Comparison of ENCODE assay signal across 8 cellular contexts in the genomic region with DNA sequence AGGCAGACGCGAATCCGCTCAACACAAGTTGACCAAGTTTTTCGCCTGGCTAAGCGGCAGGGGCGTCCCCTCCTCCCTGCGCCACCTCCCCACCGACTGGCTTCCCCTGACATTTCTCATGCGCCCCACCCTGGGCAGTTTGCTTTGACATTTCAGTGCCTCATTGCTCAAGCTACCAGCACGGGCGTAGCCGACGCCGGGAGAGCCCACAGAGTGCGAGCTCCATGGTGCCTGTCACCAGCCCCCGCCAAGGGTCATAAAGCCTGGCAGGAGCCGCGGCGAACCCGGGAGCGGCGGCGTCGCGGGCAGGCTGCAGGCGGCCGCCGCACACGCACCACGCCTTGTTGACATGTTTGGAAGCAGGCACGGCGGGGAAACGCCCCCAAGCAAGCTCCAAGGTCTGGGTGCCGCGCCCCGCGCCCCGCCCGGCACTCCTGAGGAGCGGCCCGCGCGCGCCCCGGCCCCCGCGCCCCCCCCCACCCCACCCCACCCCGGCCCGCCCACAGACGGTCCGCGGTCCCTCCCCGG. TPM values are rescaled to one million over a fixed set of nuclear protein-coding genes. Genes with fewer than 3 reads are reported as not detected.
DNase-seq lines count a peak whose midpoint lies in the region; ATAC-seq and TF ChIP-seq lines count a peak whose summit lies in the region.

No MANE protein-coding gene starts in this region.

- no peak for TF ChIP-seq EP300 in ovary (IDR thresholded peaks at IDR 0.05)

- TF ChIP-seq CTCF in DND-41 (IDR thresholded peaks at IDR 0.05; ENCODE audit: borderline replicate concordance, extremely low read depth, low read length, poor library complexity, severe bottlenecking) (no peak), glutamatergic neuron (IDR thresholded peaks at IDR 0.05; ENCODE audit: partially characterized antibody, unreplicated experiment) (no peak), ovary (IDR thresholded peaks at IDR 0.05) (no peak), tibial artery (IDR thresholded peaks at IDR 0.05) (no peak)

- no peak for TF ChIP-seq POLR2A in ovary (IDR thresholded peaks at IDR 0.05)

- H3K79me2 ChIP-seq in DND-41 (ENCODE audit: insufficient read depth, low read length): peaks cover 55% of the 10 kb centered on the region

- intact Hi-C loops in ovary (cut with DNase I): loop anchor here in 2 of 4 donors (5.0 to 10.0 kb wide), 2 partner anchors 34 to 298 kb away; partner anchors contain the start of genes CLN5 (in 1 of the 2) and MYCBP2 (in 1 of the 2)
- intact Hi-C loops in tibial artery (cut with DNase I; ENCODE audit: low total_unique reads): no loop called here

- H3K4me1 ChIP-seq in DND-41 (ENCODE audit: insufficient read depth, low read length) (peaks cover 58% of the 10 kb centered on the region), ovary (ENCODE audit: insufficient read depth) (peaks cover 9% of the 10 kb centered on the region), tibial artery (peaks cover 0 to 50% (median 33%) of the 10 kb centered on the region in 4 donors)

- peak; percentile 85 for DNase-seq in DND-41
- peak; percentile 54 for DNase-seq in SK-MEL-5 (ENCODE audit: low read depth, low spot score)
- peak; percentile 89 for DNase-seq in activated naive CD4-positive, alpha-beta T cell treated with anti-CD3 and anti-CD28 coated beads, Interleukin-2, amount 10 ng/mL, durations not matched to agents 7 days and 5 days
- DNase-seq in glutamatergic neuron: peak; percentile 72
- DNase-seq in ovary: peak; percentile 69 to 89 (median 74)
- DNase-seq in tibial artery: peak; percentile 91 to 94

- peak overlapping the region; percentile 95 for H2AFZ ChIP-seq in DND-41 (ENCODE audit: low read depth, low read length)

- peaks cover 48% of the 10 kb centered on the region for H4K20me1 ChIP-seq in DND-41 (ENCODE audit: insufficient read depth, low read length)

- peak overlapping the region; percentile 83 to 99 (median 95) for H3K27ac Mint-ChIP-seq in IgD-negative memory B cell
- peak overlapping the region; percentile 98 for H3K27ac Mint-ChIP-seq in activated naive CD4-positive, alpha-beta T cell treated with anti-CD3 and anti-CD28 coated beads, Interleukin-2, amount 10 ng/mL, durations not matched to agents 7 days and 5 days
- H3K27ac Mint-ChIP-seq in glutamatergic neuron (ENCODE audit: unreplicated experiment): peak overlapping the region; percentile 68

- H3K4me3 Mint-ChIP-seq in IgD-negative memory B cell: peak overlapping the region; percentile 96 to 100 (median 98)
- H3K4me3 Mint-ChIP-seq in activated naive CD4-positive, alpha-beta T cell treated with anti-CD3 and anti-CD28 coated beads, Interleukin-2, amount 10 ng/mL, durations not matched to agents 7 days and 5 days: peak overlapping the region; percentile 97
- peak overlapping the region; percentile 96 for H3K4me3 Mint-ChIP-seq in glutamatergic neuron (ENCODE audit: unreplicated experiment)

- peak; percentile 73 for ATAC-seq in DND-41 (ENCODE audit: insufficient read depth, low read depth)
- ATAC-seq in GM21529 (IDR thresholded peaks at IDR 0.05; ENCODE audit: unreplicated experiment): peak; percentile 61

- H3K27ac ChIP-seq in DND-41 (ENCODE audit: low read length) (peak overlapping the region; percentile 95), ovary (peak overlapping the region; percentile 99 to 100), tibial artery (peak overlapping the region; percentile 97 to 100)

- H3K4me3 ChIP-seq in DND-41 (ENCODE audit: low read depth in 1 of 2, low read length in 2 of 2) (peak overlapping the region; percentile 87 to 95; a peak in 3 of 4 replicates), ovary (peak overlapping the region; percentile 70), tibial artery (peak overlapping the region; percentile 94 to 100)

- H3K4me1 Mint-ChIP-seq in IgD-negative memory B cell: peaks cover 37 to 56% (median 42%) of the 10 kb centered on the region in 3 donors
- peaks cover 62% of the 10 kb centered on the region for H3K4me1 Mint-ChIP-seq in activated naive CD4-positive, alpha-beta T cell treated with anti-CD3 and anti-CD28 coated beads, Interleukin-2, amount 10 ng/mL, durations not matched to agents 7 days and 5 days
- H3K4me1 Mint-ChIP-seq in glutamatergic neuron (ENCODE audit: low read depth, unreplicated experiment): peaks cover 23% of the 10 kb centered on the region

- in situ Hi-C loops in SK-MEL-5 (cut with HindIII; ENCODE audit: low pct_unique_long_range_greater_than_20kb, low sequenced_read_pairs): no loop called here

- CTCF ChIA-PET in activated naive CD4-positive, alpha-beta T cell treated with anti-CD3 and anti-CD28 coated beads, Interleukin-2, amount 10 ng/mL, durations not matched to agents 7 days and 5 days (lab: Charles Lee): interaction anchor here (0.9 to 2.0 kb wide), 6 partner anchors 9 to 299 kb away, joined by 3 to 9 read pairs (median 4); partner anchors contain the start of gene CLN5

- H3K27me3 ChIP-seq in DND-41 (ENCODE audit: insufficient read depth, low read length, poor library complexity): no peaks in the 10 kb centered on the region
- H3K27me3 ChIP-seq in ovary: no peaks in the 10 kb centered on the region
- no peaks in the 10 kb centered on the region for H3K27me3 ChIP-seq in tibial artery

- no peaks in the 10 kb centered on the region for H3K9me3 ChIP-seq in DND-41 (ENCODE audit: insufficient read depth, low read length, severe bottlenecking)
- H3K9me3 ChIP-seq in ovary: no peaks in the 10 kb centered on the region
- H3K9me3 ChIP-seq in tibial artery: no peaks in the 10 kb centered on the region

- H3K36me3 Mint-ChIP-seq in IgD-negative memory B cell: no peaks in the 10 kb centered on the region
- H3K36me3 Mint-ChIP-seq in activated naive CD4-positive, alpha-beta T cell treated with anti-CD3 and anti-CD28 coated beads, Interleukin-2, amount 10 ng/mL, durations not matched to agents 7 days and 5 days: peaks cover 27% of the 10 kb centered on the region
- peaks cover 4% of the 10 kb centered on the region for H3K36me3 Mint-ChIP-seq in glutamatergic neuron (ENCODE audit: unreplicated experiment)

- peak overlapping the region; percentile 100 for H3K9ac ChIP-seq in DND-41 (ENCODE audit: low read depth, low read length)

- H3K36me3 ChIP-seq in DND-41 (ENCODE audit: insufficient read depth, low read length): peaks cover 24% of the 10 kb centered on the region
- no peaks in the 10 kb centered on the region for H3K36me3 ChIP-seq in ovary
- peaks cover 0 to 3% (median 0%) of the 10 kb centered on the region in 3 donors for H3K36me3 ChIP-seq in tibial artery

- no peaks in the 10 kb centered on the region for H3K9me3 Mint-ChIP-seq in IgD-negative memory B cell
- H3K9me3 Mint-ChIP-seq in activated naive CD4-positive, alpha-beta T cell treated with anti-CD3 and anti-CD28 coated beads, Interleukin-2, amount 10 ng/mL, durations not matched to agents 7 days and 5 days: no peaks in the 10 kb centered on the region
- peaks cover 8% of the 10 kb centered on the region for H3K9me3 Mint-ChIP-seq in glutamatergic neuron (ENCODE audit: unreplicated experiment)

- WGBS in ovary, 3 donors: 0 to 1% (median 0%) methylated on average over 33 to 50 of the region's 53 CpGs

- H3K4me2 ChIP-seq in DND-41 (ENCODE audit: insufficient read depth, low read length): peak overlapping the region; percentile 95

- H3K27me3 Mint-ChIP-seq in IgD-negative memory B cell: no peaks in the 10 kb centered on the region
- H3K27me3 Mint-ChIP-seq in activated naive CD4-positive, alpha-beta T cell treated with anti-CD3 and anti-CD28 coated beads, Interleukin-2, amount 10 ng/mL, durations not matched to agents 7 days and 5 days: peaks cover 12% of the 10 kb centered on the region
- H3K27me3 Mint-ChIP-seq in glutamatergic neuron (ENCODE audit: unreplicated experiment): peaks cover 11% of the 10 kb centered on the region

RNA-seq across cellular contexts. Expression of gene FBXL3, which starts 0.6 kb away (rescaled TPM):
- polyA plus RNA-seq in IgD-negative memory B cell (43.4 TPM), ovary (10 to 100 TPM; 38.0 to 46.1 TPM)
- 32.0 and 36.4 TPM in 2 replicates for total RNA-seq in SK-MEL-5 (2014; rRNA removed; shearing (Covaris generic))
- 23.0 and 23.5 TPM in 2 replicates for polyA plus RNA-seq in SK-MEL-5 (2015; cell fraction: cytosol; rRNA removed)
- polyA plus RNA-seq in SK-MEL-5 (2015; cell fraction: nucleus; rRNA removed): 15.8 and 17.4 TPM in 2 replicates
- total RNA-seq in glutamatergic neuron (ENCODE audit: unreplicated experiment) (27.1 TPM), ovary (10 to 100 TPM; 45.5 to 94.4 (median 56.3) TPM)

RNA-seq across cellular contexts. Expression of gene CLN5, which starts 34.4 kb away (rescaled TPM):
- 16.9 TPM for polyA plus RNA-seq in IgD-negative memory B cell
- 65.5 and 74.6 TPM in 2 replicates for total RNA-seq in SK-MEL-5 (2014; rRNA removed; shearing (Covaris generic))
- 31.4 and 32.4 TPM in 2 replicates for polyA plus RNA-seq in SK-MEL-5 (2015; cell fraction: cytosol; rRNA removed)
- 30.0 and 38.4 TPM in 2 replicates for polyA plus RNA-seq in SK-MEL-5 (2015; cell fraction: nucleus; rRNA removed)
- 14.6 TPM for total RNA-seq in glutamatergic neuron (ENCODE audit: unreplicated experiment)
- total RNA-seq in ovary: 10 to 100 TPM; 34.0 to 46.9 (median 36.6) TPM
- polyA plus RNA-seq in ovary: 10 to 100 TPM; 31.7 to 52.2 TPM

Comparison
In these comparisons a context has a peak if more than half of its experiments do, and no peak if none do; other contexts are left out.
1. Peak in every context shown above with its lines: DNase-seq, ATAC-seq, H3K4me3 ChIP-seq and H3K27ac ChIP-seq.